ENCODE assay signal across 12 cellular contexts in genomic region chr6:68127066-68127465, GRCh38.
"Had no signal": no experiment of that assay in that cellular context is flagged by ENCODE, and none has a peak within 500 bp of the region (broad histone marks: within the 10 kb centered on the region; RNA-seq: fewer than 3 reads in every experiment).

No MANE protein-coding gene starts in this region.

- H3K9me3 ChIP-seq: neutrophil had no signal

- H3K36me3 ChIP-seq: neutrophil had no signal

- H3K27ac ChIP-seq: foreskin keratinocyte, neutrophil had no signal

- ATAC-seq: foreskin keratinocyte, natural killer cell had no signal

- DNase-seq: activated B cell treated with CpG ODN at 0.5 μM for 24 hours; activated CD4-positive, alpha-beta T cell treated with anti-CD3 and anti-CD28 coated beads, Interleukin-2, amount 10 ng/mL, durations not matched to agents 24 days and 14 days; activated CD8-positive, alpha-beta memory T cell treated with anti-CD3 and anti-CD28 coated beads for 24 hours; activated naive CD4-positive, alpha-beta T cell treated with Interleukin-2 at 50 U/mL for 16 hours; aorta; cerebellar nuclear complex; effector memory CD4-positive, alpha-beta T cell; foreskin keratinocyte; mesenchymal stem cell; natural killer cell; stimulated activated CD4-positive, alpha-beta T cell treated with anti-CD3 and anti-CD28 coated beads, Interleukin-2, amount 100 ng/mL, for 24 hours had no signal

- H3K4me1 ChIP-seq: foreskin keratinocyte had no signal

- H3K27me3 ChIP-seq: foreskin keratinocyte, neutrophil had no signal
